17 cellular contexts compared by ENCODE assay signal in the genomic region with DNA sequence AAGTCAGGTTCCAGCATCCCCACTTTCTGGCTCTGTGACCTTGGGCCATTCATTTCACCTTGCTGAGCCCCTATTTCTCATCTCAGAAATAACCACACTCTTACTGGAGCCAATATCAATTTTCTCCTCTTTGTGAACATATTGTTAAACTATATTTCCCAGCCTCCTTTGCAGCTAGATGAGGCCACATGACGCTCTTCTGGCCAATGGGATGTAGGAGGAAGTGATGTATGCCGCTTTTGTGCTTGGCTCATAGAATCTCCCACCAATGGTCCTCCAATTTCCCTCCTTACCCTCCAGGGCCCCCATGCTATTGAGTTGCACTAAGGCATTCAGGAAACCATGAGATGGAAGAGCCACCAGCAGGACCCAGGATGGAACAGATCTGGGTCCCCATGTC. TPM values are rescaled to one million over a fixed set of nuclear protein-coding genes. Genes with fewer than 3 reads are reported as not detected.
DNase-seq lines count a peak whose midpoint lies in the region; ATAC-seq, FAIRE-seq and TF ChIP-seq lines count a peak whose summit lies in the region.
"Had no signal": no experiment of that assay in that cellular context is flagged by ENCODE, and none has a peak within 500 bp of the region (broad histone marks: within the 10 kb centered on the region; RNA-seq: fewer than 3 reads in every experiment).

No MANE protein-coding gene starts in this region.

- FAIRE-seq in H1 (lab: Jason Lieb, UNC): no peak
- FAIRE-seq: GM18507, HepG2, HTR-8/SVneo had no signal

- H3K27me3 ChIP-seq in H1 (replicated peaks in 1 of 4; ENCODE audit: control insufficient read depth in 3 of 4, extremely low read depth in 1 of 4, insufficient read depth in 3 of 4, low read length in 3 of 4): no peaks in the 10 kb centered on the region
- H3K27me3 ChIP-seq: BLaER1 treated with 17β-estradiol and CSF1 and Interleukin-3, amounts not matched to agents 10 nM and 100 nM had no signal

- no peak for TF ChIP-seq CTCF in OCI-LY7 (conservative IDR thresholded peaks at IDR 0.05; ENCODE audit: low read length)
- no peak for TF ChIP-seq CTCF in H1 (IDR thresholded peaks at IDR 0.05; ENCODE audit: control extremely low read depth in 1 of 3, insufficient read depth in 1 of 3, low read depth in 1 of 3, low read length in 3 of 3)
- TF ChIP-seq CTCF in coronary artery (IDR thresholded peaks at IDR 0.05): no peak

- TF ChIP-seq EP300 in H1 (IDR thresholded peaks at IDR 0.05; ENCODE audit: borderline replicate concordance in 1 of 2, low read depth in 2 of 2, low read length in 2 of 2): no peak

- H2BK20ac ChIP-seq in H1 (ENCODE audit: low read length): no peak overlapping the region

- H3K9me3 ChIP-seq in OCI-LY7 (ENCODE audit: low read length) (no peaks in the 10 kb centered on the region), H1 (ENCODE audit: insufficient read depth in 2 of 2, low read depth in 1 of 2, low read length in 1 of 2) (no peaks in the 10 kb centered on the region; a peak in 1 of 4 replicates)

- H3K4me3 ChIP-seq in OCI-LY7 (ENCODE audit: low read depth, low read length, poor library complexity, severe bottlenecking) (no peak overlapping the region), H1 (ENCODE audit: extremely low read depth in 1 of 4, insufficient read depth in 2 of 4, low read depth in 3 of 4, low read length in 4 of 4) (no peak overlapping the region), coronary artery (no peak overlapping the region)
- H3K4me3 ChIP-seq: BLaER1 treated with 17β-estradiol and CSF1 and Interleukin-3, amounts not matched to agents 10 nM and 100 nM; GM23248 had no signal

- no peak overlapping the region for H4K8ac ChIP-seq in H1 (ENCODE audit: extremely low read depth, insufficient read depth, low read length)

- WGBS in H1 (ENCODE audit: extremely low coverage in 1 of 2, insufficient coverage in 1 of 2, insufficient read length in 1 of 2, insufficient replicate concordance in 2 of 2, low coverage in 1 of 2, low lambda C conversion rate in 2 of 2, missing lambda C conversion rate in 1 of 2), 2 experiments: 65% methylated on average over 2 of the region's 2 CpGs; no CpG with 5 or more reads in 1 of the 2 experiments

- H3K4ac ChIP-seq in H1 (replicated peaks; ENCODE audit: insufficient read length, low read depth, low read length): no peak overlapping the region

- no peak overlapping the region for H3K4me2 ChIP-seq in OCI-LY7 (ENCODE audit: low read length)
- H3K4me2 ChIP-seq in H1 (ENCODE audit: insufficient read depth in 1 of 2, low read depth in 2 of 2, low read length in 2 of 2): no peak overlapping the region
- H3K4me2 ChIP-seq: BLaER1 treated with 17β-estradiol and CSF1 and Interleukin-3, amounts not matched to agents 10 nM and 100 nM had no signal

- no peak overlapping the region for H2BK12ac ChIP-seq in H1 (ENCODE audit: low read depth, low read length)

- H3K56ac ChIP-seq in H1 (replicated peaks; ENCODE audit: insufficient read length, low read depth, low read length): no peak overlapping the region

- no peak overlapping the region for H4K91ac ChIP-seq in H1 (replicated peaks; ENCODE audit: insufficient read length, low read length)

- CTCF ChIA-PET in OCI-LY7 (lab: Charles Lee; ENCODE audit: unreplicated experiment): no interaction called here
- CTCF ChIA-PET in H1 (lab: Charles Lee; ENCODE audit: partially characterized antibody): interaction anchor here (1.5 kb wide), 1 partner anchor 24 kb away, joined by 3 read pairs; no protein-coding TSS in a partner anchor

- no peak overlapping the region for H2BK15ac ChIP-seq in H1 (ENCODE audit: low read length)

- H2AK5ac ChIP-seq in H1 (ENCODE audit: low read depth, low read length): no peak overlapping the region

- no peak overlapping the region for H4K5ac ChIP-seq in H1 (ENCODE audit: insufficient read length, low read depth, low read length)

- no peaks in the 10 kb centered on the region for H3K23me2 ChIP-seq in H1 (ENCODE audit: low read depth, low read length)

- H3K9me2 ChIP-seq in OCI-LY7 (ENCODE audit: insufficient read depth, low read length): no peaks in the 10 kb centered on the region

- H3K36me3 ChIP-seq in OCI-LY7 (ENCODE audit: insufficient read depth, low read length) (no peaks in the 10 kb centered on the region), H1 (ENCODE audit: control insufficient read depth in 2 of 4, insufficient read depth in 4 of 4, low read length in 3 of 4) (no peaks in the 10 kb centered on the region)
- H3K36me3 ChIP-seq: BLaER1 treated with 17β-estradiol and CSF1 and Interleukin-3, amounts not matched to agents 10 nM and 100 nM had no signal

- H3K27ac ChIP-seq in OCI-LY7 (ENCODE audit: low read depth, low read length, poor library complexity, severe bottlenecking) (no peak overlapping the region), H1 (ENCODE audit: low read depth, low read length) (no peak overlapping the region), coronary artery (peak overlapping the region in 1 of 2 donors; percentile 4)
- H3K27ac ChIP-seq: 22Rv1, GM23248 had no signal

- no peak for ATAC-seq in HG03108 (IDR thresholded peaks at IDR 0.05; ENCODE audit: unreplicated experiment)
- ATAC-seq: HepG2 had no signal

- no peak for TF ChIP-seq POLR2A in H1 (IDR thresholded peaks at IDR 0.05; ENCODE audit: control extremely low read depth in 1 of 2, low read depth in 2 of 2, low read length in 2 of 2)

- H3K79me1 ChIP-seq in H1 (ENCODE audit: low read depth, low read length): no peaks in the 10 kb centered on the region

- POLR2A ChIA-PET in OCI-LY7 (lab: Charles Lee) (no interaction called here), H1 (lab: Charles Lee; ENCODE audit: partially characterized antibody) (no interaction called here)

- H3K18ac ChIP-seq in H1 (ENCODE audit: extremely low read depth, low read length): no peak overlapping the region

- H3K23ac ChIP-seq in H1 (ENCODE audit: insufficient read length): no peak overlapping the region

- H3K9ac ChIP-seq in H1 (replicated peaks in 1 of 4; ENCODE audit: extremely low read depth in 1 of 4, low read depth in 3 of 4, low read length in 3 of 4): no peak overlapping the region
- H3K9ac ChIP-seq: BLaER1 treated with 17β-estradiol and CSF1 and Interleukin-3, amounts not matched to agents 10 nM and 100 nM; GM23248 had no signal

- no peak overlapping the region for H2BK120ac ChIP-seq in H1 (replicated peaks; ENCODE audit: low read depth, low read length)

- H4K20me1 ChIP-seq in OCI-LY7 (ENCODE audit: insufficient read depth, low read length): no peaks in the 10 kb centered on the region
- H4K20me1 ChIP-seq in H1 (replicated peaks in 1 of 2; ENCODE audit: control insufficient read depth in 1 of 2, insufficient read depth in 2 of 2, low read length in 2 of 2): no peaks in the 10 kb centered on the region
- H4K20me1 ChIP-seq: BLaER1 treated with 17β-estradiol and CSF1 and Interleukin-3, amounts not matched to agents 10 nM and 100 nM had no signal

- no peaks in the 10 kb centered on the region for H3K79me2 ChIP-seq in OCI-LY7 (ENCODE audit: insufficient read depth, low read depth, low read length)
- H3K79me2 ChIP-seq in H1 (ENCODE audit: control insufficient read depth in 1 of 2, insufficient read depth in 2 of 2, low read length in 2 of 2): no peaks in the 10 kb centered on the region

- no peak overlapping the region for H2BK5ac ChIP-seq in H1 (ENCODE audit: low read depth, low read length)

- no peak for TF ChIP-seq RAD21 in H1 (IDR thresholded peaks at IDR 0.05 in 1 of 2, conservative IDR thresholded peaks at IDR 0.05 in 1 of 2; ENCODE audit: low read depth in 2 of 2, low read length in 2 of 2)

- H3K4me1 ChIP-seq in OCI-LY7 (ENCODE audit: insufficient read depth, low read length, poor library complexity, severe bottlenecking): no peaks in the 10 kb centered on the region
- no peaks in the 10 kb centered on the region for H3K4me1 ChIP-seq in H1 (replicated peaks in 1 of 4; ENCODE audit: control insufficient read depth in 3 of 4, insufficient read depth in 4 of 4, low read length in 3 of 4)

- no TSS peak for BruUV-seq in OCI-LY7 (replicated peaks; lab: Mats Ljungman, UMichigan)

- intact Hi-C loops in OCI-LY7 (cut with micrococcal nuclease; ENCODE audit: unreplicated experiment): no loop called here

- peak overlapping the region; percentile 49; the same call in 1 of the 2 replicates for H2AFZ ChIP-seq in OCI-LY7 (ENCODE audit: low read length)
- no peak overlapping the region for H2AFZ ChIP-seq in H1 (ENCODE audit: low read length)
- H2AFZ ChIP-seq: GM23248 had no signal

- no peak overlapping the region for H3K14ac ChIP-seq in H1 (ENCODE audit: insufficient read length)

- DNase-seq in NCI-H2171 treated with DMSO at 0.1 percent for 48 hours (lab: John Stamatoyannopoulos, UW) (peak; percentile 12), NCI-H2171 (lab: John Stamatoyannopoulos, UW) (no peak), OCI-LY7 (ENCODE audit: low spot score) (no peak), H1 (ENCODE audit: low read depth in 1 of 2, low spot score in 2 of 2) (no peak), DMS153 treated with DMSO at 0.1 percent for 48 hours (lab: John Stamatoyannopoulos, UW; ENCODE audit: unreplicated experiment) (no peak), coronary artery (ENCODE audit: low spot score) (no peak)
- DNase-seq: ACHN; CD4-positive, CD25-positive, alpha-beta regulatory T cell; GM23248; H7; KBM-7 had no signal

TF ChIP-seq in H1, 55 proteins besides CTCF, POLR2A, EP300 and RAD21 (continues in another document):
- TF ChIP-seq, protein P1, sequence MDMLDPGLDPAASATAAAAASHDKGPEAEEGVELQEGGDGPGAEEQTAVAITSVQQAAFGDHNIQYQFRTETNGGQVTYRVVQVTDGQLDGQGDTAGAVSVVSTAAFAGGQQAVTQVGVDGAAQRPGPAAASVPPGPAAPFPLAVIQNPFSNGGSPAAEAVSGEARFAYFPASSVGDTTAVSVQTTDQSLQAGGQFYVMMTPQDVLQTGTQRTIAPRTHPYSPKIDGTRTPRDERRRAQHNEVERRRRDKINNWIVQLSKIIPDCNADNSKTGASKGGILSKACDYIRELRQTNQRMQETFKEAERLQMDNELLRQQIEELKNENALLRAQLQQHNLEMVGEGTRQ (IDR thresholded peaks at IDR 0.05; ENCODE audit: low read length): peak; percentile 30; the same call in 1 of the 2 replicates

RNA-seq across cellular contexts. Expression of a gene that starts 24.6 kb away (rescaled TPM):
- not detected in 2 replicates for total RNA-seq in OCI-LY7 (2014; rRNA removed; shearing (Covaris generic))
- total RNA-seq in OCI-LY7 (2022): 0.17 and 0.18 TPM in 2 replicates
- 0.13 TPM in 2 replicates for total RNA-seq in H1 (2021; fragmentation: NEBNext Ultra II Directional; extraction: Animal tissue kit (Norgen Biotek cat#: 25700))
- polyA plus RNA-seq in H1 (2011; rRNA removed): 0.21 and 0.24 TPM in 2 replicates
- 0.28 TPM for polyA plus RNA-seq in H1 (2011; cell fraction: cytosol; rRNA removed)
- 0.30 TPM for polyA plus RNA-seq in H1 (2011; cell fraction: nucleus; rRNA removed)
- 0.20 to 0.33 TPM (median 0.26 TPM) in 4 replicates for polyA plus RNA-seq in H1 (2012, experiment 1 of 2)
- not detected for polyA plus RNA-seq in H1 (2012, experiment 2 of 2)
- polyA plus RNA-seq in H1 (2013, experiment 1 of 2): 0.20 TPM
- 0.18 TPM for polyA plus RNA-seq in H1 (2013, experiment 2 of 2)
- polyA minus RNA-seq in H1 (2011; rRNA and poly(A)+ RNA removed): 1.3 and 1.8 TPM in 2 replicates
- 0.51 TPM for polyA minus RNA-seq in H1 (2011; cell fraction: cytosol; rRNA and poly(A)+ RNA removed)
- polyA minus RNA-seq in H1 (2011; cell fraction: nucleus; rRNA and poly(A)+ RNA removed): 0.70 TPM
- total RNA-seq: CD4-positive, CD25-positive, alpha-beta regulatory T cell; HepG2 had no signal
- polyA plus RNA-seq: CD4-positive, CD25-positive, alpha-beta regulatory T cell had no signal
